ENCODE assay signal across 1 cellular context in genomic region chr19:58466760-58467589, GRCh38.
TF ChIP-seq lines count a peak whose summit lies in the region.

Gene ZNF324 (plus strand): TSS chr19:58467080. CDS start chr19:58469186, 2,106 bp downstream.

TF ChIP-seq in HepG2, 621 proteins besides CTCF, POLR2A, EP300 and RAD21 (continued from another document and continues in another):
- TF ChIP-seq HOXA5 (CRISPR knock-in tag; IDR thresholded peaks at IDR 0.05), result peak; percentile 85
- no peak for TF ChIP-seq ZNF263 (CRISPR knock-in tag; IDR thresholded peaks at IDR 0.05)
- no peak for TF ChIP-seq NFIB (CRISPR knock-in tag; IDR thresholded peaks at IDR 0.05; ENCODE audit: borderline replicate concordance)
- TF ChIP-seq MYNN (CRISPR knock-in tag; IDR thresholded peaks at IDR 0.05; ENCODE audit: low read depth), result no peak
- TF ChIP-seq ZNF138 (CRISPR knock-in tag; IDR thresholded peaks at IDR 0.05; ENCODE audit: low read depth), result 0 out of 2 replicates have a peak, but pooled peaks have one; percentile 23
- TF ChIP-seq GTF3A (CRISPR knock-in tag; conservative IDR thresholded peaks at IDR 0.05), result no peak
- no peak for TF ChIP-seq ZNF619 (CRISPR knock-in tag; IDR thresholded peaks at IDR 0.05)
- no peak; the same call in 1 of the 2 replicates for TF ChIP-seq ISL2 (CRISPR knock-in tag; IDR thresholded peaks at IDR 0.05)
- TF ChIP-seq ZNF724P (CRISPR knock-in tag; IDR thresholded peaks at IDR 0.05; ENCODE audit: borderline replicate concordance), result 0 out of 2 replicates have a peak, but pooled peaks have one; percentile 33
- TF ChIP-seq ZNF512 (CRISPR knock-in tag; IDR thresholded peaks at IDR 0.05), result no peak
- TF ChIP-seq MAFG (CRISPR knock-in tag; IDR thresholded peaks at IDR 0.05), result no peak
- TF ChIP-seq, protein P1, sequence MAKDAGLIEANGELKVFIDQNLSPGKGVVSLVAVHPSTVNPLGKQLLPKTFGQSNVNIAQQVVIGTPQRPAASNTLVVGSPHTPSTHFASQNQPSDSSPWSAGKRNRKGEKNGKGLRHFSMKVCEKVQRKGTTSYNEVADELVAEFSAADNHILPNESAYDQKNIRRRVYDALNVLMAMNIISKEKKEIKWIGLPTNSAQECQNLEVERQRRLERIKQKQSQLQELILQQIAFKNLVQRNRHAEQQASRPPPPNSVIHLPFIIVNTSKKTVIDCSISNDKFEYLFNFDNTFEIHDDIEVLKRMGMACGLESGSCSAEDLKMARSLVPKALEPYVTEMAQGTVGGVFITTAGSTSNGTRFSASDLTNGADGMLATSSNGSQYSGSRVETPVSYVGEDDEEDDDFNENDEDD (CRISPR knock-in tag; IDR thresholded peaks at IDR 0.05; ENCODE audit: borderline replicate concordance), result peak; percentile 40; the same call in 1 of the 2 replicates
- no peak for TF ChIP-seq NR0B2 (CRISPR knock-in tag; IDR thresholded peaks at IDR 0.05)
- TF ChIP-seq HOXD1 (CRISPR knock-in tag; IDR thresholded peaks at IDR 0.05), result 0 out of 2 replicates have a peak, but pooled peaks have one; percentile 41
- TF ChIP-seq ZNF17 (CRISPR knock-in tag; IDR thresholded peaks at IDR 0.05), result no peak
- TF ChIP-seq ZNF598 (CRISPR knock-in tag; IDR thresholded peaks at IDR 0.05; ENCODE audit: borderline replicate concordance), result no peak
- TF ChIP-seq KDM1A (CRISPR knock-in tag; IDR thresholded peaks at IDR 0.05), result no peak
- TF ChIP-seq CREM (IDR thresholded peaks at IDR 0.05), result peak; percentile 82
- no peak for TF ChIP-seq CREM (CRISPR knock-in tag; IDR thresholded peaks at IDR 0.05)
- TF ChIP-seq TAF1 (CRISPR knock-in tag; IDR thresholded peaks at IDR 0.05), result peak; percentile 71
- TF ChIP-seq KAT8 (CRISPR knock-in tag; IDR thresholded peaks at IDR 0.05), result peak; percentile 84
- no peak for TF ChIP-seq ZNF570 (CRISPR knock-in tag; IDR thresholded peaks at IDR 0.05; ENCODE audit: borderline replicate concordance)
- peak; percentile 68 for TF ChIP-seq MIER3 (CRISPR knock-in tag; IDR thresholded peaks at IDR 0.05; ENCODE audit: borderline replicate concordance)
- no peak for TF ChIP-seq ZKSCAN1 (IDR thresholded peaks at IDR 0.05; ENCODE audit: low read length)
- TF ChIP-seq TOPORS (CRISPR knock-in tag; IDR thresholded peaks at IDR 0.05), result no peak
- peak; percentile 82; the same call in 1 of the 2 replicates for TF ChIP-seq SIN3A (IDR thresholded peaks at IDR 0.05; ENCODE audit: borderline replicate concordance, low read depth, low read length)
- TF ChIP-seq SUZ12 (IDR thresholded peaks at IDR 0.05; ENCODE audit: low read depth, low read length), result peak; percentile 69
- no peak for TF ChIP-seq CBX2 (IDR thresholded peaks at IDR 0.05; ENCODE audit: low read depth, low read length)
- no peak for TF ChIP-seq CBX2 (CRISPR knock-in tag; IDR thresholded peaks at IDR 0.05; ENCODE audit: low read depth)
- no peak for TF ChIP-seq EHMT2 (IDR thresholded peaks at IDR 0.05; ENCODE audit: borderline replicate concordance, low read depth, low read length)
- TF ChIP-seq PHF5A (CRISPR knock-in tag; IDR thresholded peaks at IDR 0.05; ENCODE audit: low read depth, unreplicated experiment), result no peak
- TF ChIP-seq ZNF766 (CRISPR knock-in tag; IDR thresholded peaks at IDR 0.05; ENCODE audit: borderline replicate concordance), result 0 out of 2 replicates have a peak, but pooled peaks have one; percentile 27
- peak; percentile 47 for TF ChIP-seq UBTF (CRISPR knock-in tag; IDR thresholded peaks at IDR 0.05)
- TF ChIP-seq RARA (CRISPR knock-in tag; IDR thresholded peaks at IDR 0.05), result no peak
- no peak for TF ChIP-seq ZNF251 (CRISPR knock-in tag; IDR thresholded peaks at IDR 0.05)
- no peak for TF ChIP-seq SALL2 (CRISPR knock-in tag; IDR thresholded peaks at IDR 0.05)
- TF ChIP-seq ZNF614 (CRISPR knock-in tag; IDR thresholded peaks at IDR 0.05; ENCODE audit: borderline replicate concordance), result no peak
- TF ChIP-seq DNMT1 (CRISPR knock-in tag; IDR thresholded peaks at IDR 0.05), result no peak
- no peak for TF ChIP-seq ZSCAN22 (CRISPR knock-in tag; IDR thresholded peaks at IDR 0.05)
- TF ChIP-seq ZNF205 (CRISPR knock-in tag; IDR thresholded peaks at IDR 0.05), result no peak
- no peak for TF ChIP-seq PTBP1 (IDR thresholded peaks at IDR 0.05; ENCODE audit: low read depth, low read length, poor library complexity, severe bottlenecking)
- TF ChIP-seq, protein P2, sequence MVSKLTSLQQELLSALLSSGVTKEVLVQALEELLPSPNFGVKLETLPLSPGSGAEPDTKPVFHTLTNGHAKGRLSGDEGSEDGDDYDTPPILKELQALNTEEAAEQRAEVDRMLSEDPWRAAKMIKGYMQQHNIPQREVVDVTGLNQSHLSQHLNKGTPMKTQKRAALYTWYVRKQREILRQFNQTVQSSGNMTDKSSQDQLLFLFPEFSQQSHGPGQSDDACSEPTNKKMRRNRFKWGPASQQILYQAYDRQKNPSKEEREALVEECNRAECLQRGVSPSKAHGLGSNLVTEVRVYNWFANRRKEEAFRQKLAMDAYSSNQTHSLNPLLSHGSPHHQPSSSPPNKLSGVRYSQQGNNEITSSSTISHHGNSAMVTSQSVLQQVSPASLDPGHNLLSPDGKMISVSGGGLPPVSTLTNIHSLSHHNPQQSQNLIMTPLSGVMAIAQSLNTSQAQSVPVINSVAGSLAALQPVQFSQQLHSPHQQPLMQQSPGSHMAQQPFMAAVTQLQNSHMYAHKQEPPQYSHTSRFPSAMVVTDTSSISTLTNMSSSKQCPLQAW (CRISPR knock-in tag; IDR thresholded peaks at IDR 0.05), result peak; percentile 66; the same call in 1 of the 2 replicates
- no peak for TF ChIP-seq EEA1 (CRISPR knock-in tag; IDR thresholded peaks at IDR 0.05; ENCODE audit: borderline replicate concordance)
- TF ChIP-seq, protein P3, sequence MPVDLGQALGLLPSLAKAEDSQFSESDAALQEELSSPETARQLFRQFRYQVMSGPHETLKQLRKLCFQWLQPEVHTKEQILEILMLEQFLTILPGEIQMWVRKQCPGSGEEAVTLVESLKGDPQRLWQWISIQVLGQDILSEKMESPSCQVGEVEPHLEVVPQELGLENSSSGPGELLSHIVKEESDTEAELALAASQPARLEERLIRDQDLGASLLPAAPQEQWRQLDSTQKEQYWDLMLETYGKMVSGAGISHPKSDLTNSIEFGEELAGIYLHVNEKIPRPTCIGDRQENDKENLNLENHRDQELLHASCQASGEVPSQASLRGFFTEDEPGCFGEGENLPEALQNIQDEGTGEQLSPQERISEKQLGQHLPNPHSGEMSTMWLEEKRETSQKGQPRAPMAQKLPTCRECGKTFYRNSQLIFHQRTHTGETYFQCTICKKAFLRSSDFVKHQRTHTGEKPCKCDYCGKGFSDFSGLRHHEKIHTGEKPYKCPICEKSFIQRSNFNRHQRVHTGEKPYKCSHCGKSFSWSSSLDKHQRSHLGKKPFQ (CRISPR knock-in tag; IDR thresholded peaks at IDR 0.05; ENCODE audit: insufficient replicate concordance), result no peak
- TF ChIP-seq ZNF432 (CRISPR knock-in tag; IDR thresholded peaks at IDR 0.05; ENCODE audit: borderline replicate concordance), result no peak
- TF ChIP-seq U2AF1 (optimal IDR thresholded peaks at IDR 0.05; ENCODE audit: low read depth, low read length), result no peak
- TF ChIP-seq MTF2 (CRISPR knock-in tag; IDR thresholded peaks at IDR 0.05; ENCODE audit: borderline replicate concordance), result no peak
- TF ChIP-seq ZFX (CRISPR knock-in tag; IDR thresholded peaks at IDR 0.05; ENCODE audit: low read depth), result peak; percentile 77
- no peak for TF ChIP-seq ZBTB21 (CRISPR knock-in tag; IDR thresholded peaks at IDR 0.05)
- TF ChIP-seq NCOA5 (CRISPR knock-in tag; IDR thresholded peaks at IDR 0.05), result no peak
- peak; percentile 38; the same call in 1 of the 2 replicates for TF ChIP-seq KMT2A (CRISPR knock-in tag; IDR thresholded peaks at IDR 0.05)
- peak; percentile 46; the same call in 1 of the 2 replicates for TF ChIP-seq ZNF124 (CRISPR knock-in tag; IDR thresholded peaks at IDR 0.05)
- no peak for TF ChIP-seq TP53 (CRISPR knock-in tag; conservative IDR thresholded peaks at IDR 0.05)
- TF ChIP-seq KLF15 (CRISPR knock-in tag; IDR thresholded peaks at IDR 0.05; ENCODE audit: borderline replicate concordance), result no peak
- peak; percentile 54; the same call in 1 of the 2 replicates for TF ChIP-seq MXD4 (CRISPR knock-in tag; IDR thresholded peaks at IDR 0.05)
- peak; percentile 99 for TF ChIP-seq SAP130 (CRISPR knock-in tag; IDR thresholded peaks at IDR 0.05; ENCODE audit: low read depth)
- no peak for TF ChIP-seq SRSF9 (IDR thresholded peaks at IDR 0.05; ENCODE audit: borderline replicate concordance, insufficient read depth, low read depth, low read length, poor library complexity, severe bottlenecking)
- 0 out of 2 replicates have a peak, but pooled peaks have one; percentile 25 for TF ChIP-seq NFKBIZ (CRISPR knock-in tag; IDR thresholded peaks at IDR 0.05)
- TF ChIP-seq, protein P4, sequence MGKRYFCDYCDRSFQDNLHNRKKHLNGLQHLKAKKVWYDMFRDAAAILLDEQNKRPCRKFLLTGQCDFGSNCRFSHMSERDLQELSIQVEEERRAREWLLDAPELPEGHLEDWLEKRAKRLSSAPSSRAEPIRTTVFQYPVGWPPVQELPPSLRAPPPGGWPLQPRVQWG (CRISPR knock-in tag; IDR thresholded peaks at IDR 0.05; ENCODE audit: borderline replicate concordance, low read depth), result no peak
- TF ChIP-seq GFI1 (CRISPR knock-in tag; IDR thresholded peaks at IDR 0.05; ENCODE audit: borderline replicate concordance), result 0 out of 2 replicates have a peak, but pooled peaks have one; percentile 55
- TF ChIP-seq, protein P5, sequence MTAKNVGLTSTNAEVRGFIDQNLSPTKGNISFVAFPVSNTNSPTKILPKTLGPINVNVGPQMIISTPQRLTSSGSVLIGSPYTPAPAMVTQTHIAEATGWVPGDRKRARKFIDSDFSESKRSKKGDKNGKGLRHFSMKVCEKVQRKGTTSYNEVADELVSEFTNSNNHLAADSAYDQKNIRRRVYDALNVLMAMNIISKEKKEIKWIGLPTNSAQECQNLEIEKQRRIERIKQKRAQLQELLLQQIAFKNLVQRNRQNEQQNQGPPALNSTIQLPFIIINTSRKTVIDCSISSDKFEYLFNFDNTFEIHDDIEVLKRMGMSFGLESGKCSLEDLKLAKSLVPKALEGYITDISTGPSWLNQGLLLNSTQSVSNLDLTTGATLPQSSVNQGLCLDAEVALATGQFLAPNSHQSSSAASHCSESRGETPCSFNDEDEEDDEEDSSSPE (CRISPR knock-in tag; IDR thresholded peaks at IDR 0.05), result peak; percentile 85
- no peak for TF ChIP-seq SNRNP70 (IDR thresholded peaks at IDR 0.05; ENCODE audit: low read depth, low read length)
- no peak for TF ChIP-seq ZNF30 (CRISPR knock-in tag; IDR thresholded peaks at IDR 0.05)
- TF ChIP-seq MEIS2 (CRISPR knock-in tag; IDR thresholded peaks at IDR 0.05), result peak; percentile 23; the same call in 1 of the 2 replicates
- peak; percentile 83 for TF ChIP-seq HCFC1 (IDR thresholded peaks at IDR 0.05; ENCODE audit: low read depth, low read length)
- TF ChIP-seq ZNF770 (CRISPR knock-in tag; IDR thresholded peaks at IDR 0.05), result peak; percentile 36
- TF ChIP-seq ZNF34 (CRISPR knock-in tag; IDR thresholded peaks at IDR 0.05; ENCODE audit: borderline replicate concordance), result no peak
- TF ChIP-seq ZNF75D (CRISPR knock-in tag; IDR thresholded peaks at IDR 0.05; ENCODE audit: borderline replicate concordance), result no peak
- TF ChIP-seq KDM3A (CRISPR knock-in tag; IDR thresholded peaks at IDR 0.05; ENCODE audit: low read depth), result peak; percentile 46; the same call in 1 of the 2 replicates
- no peak for TF ChIP-seq MAFK (conservative IDR thresholded peaks at IDR 0.05 in 1 of 2, IDR thresholded peaks at IDR 0.05 in 1 of 2; ENCODE audit: low read length in 2 of 2)
- no peak for TF ChIP-seq JDP2 (CRISPR knock-in tag; IDR thresholded peaks at IDR 0.05; ENCODE audit: borderline replicate concordance)
